Comparison of ENCODE assay signal across 8 cellular contexts in the genomic region with DNA sequence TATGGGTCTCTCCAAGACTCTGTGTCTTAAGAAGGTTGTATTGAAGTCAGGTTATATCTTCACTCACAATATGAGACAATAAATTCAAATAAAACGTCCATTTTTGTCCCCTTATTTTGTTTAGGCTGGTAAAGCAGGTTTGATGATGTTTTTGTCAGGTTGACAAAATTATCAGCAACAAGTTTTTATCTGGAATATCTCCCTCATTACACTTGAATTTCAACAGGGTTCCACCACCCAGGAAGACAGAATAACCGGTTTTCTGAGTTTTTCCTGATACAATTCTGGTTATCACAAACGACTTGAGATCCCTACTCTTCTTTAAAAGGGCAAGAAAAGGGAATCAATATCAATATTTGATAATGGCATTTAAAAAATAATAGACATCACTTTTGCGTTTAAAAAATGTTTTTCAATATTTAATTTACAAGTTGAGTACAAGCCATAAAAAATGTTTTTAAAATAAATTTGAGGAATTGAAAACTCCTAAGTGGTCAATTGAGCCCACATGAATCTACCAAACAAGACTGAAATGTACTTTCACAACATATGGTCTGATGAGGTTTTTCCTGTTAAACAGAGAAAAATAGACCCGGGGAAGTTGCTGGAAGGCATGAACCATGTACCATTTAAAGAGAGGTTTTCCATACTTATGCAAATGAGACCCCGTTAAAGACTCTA. TPM values are rescaled to one million over a fixed set of nuclear protein-coding genes. Genes with fewer than 3 reads are reported as not detected.
DNase-seq lines count a peak whose midpoint lies in the region; ATAC-seq and TF ChIP-seq lines count a peak whose summit lies in the region.

No MANE protein-coding gene starts in this region.

- H3K27ac Mint-ChIP-seq in T-helper 17 cell (peak overlapping the region; percentile 92), glutamatergic neuron (ENCODE audit: unreplicated experiment) (peak overlapping the region; percentile 67)
- peak overlapping the region in 1 of 2 donors; percentile 2 for H3K27ac Mint-ChIP-seq in stimulated activated naive CD8-positive, alpha-beta T cell treated with anti-CD3 and anti-CD28 coated beads, Interleukin-15, amount 100 ng/mL, for 72 hours

- H3K9me3 Mint-ChIP-seq in glutamatergic neuron (ENCODE audit: unreplicated experiment) = no peaks in the 10 kb centered on the region
- H3K9me3 Mint-ChIP-seq in stimulated activated naive CD8-positive, alpha-beta T cell treated with anti-CD3 and anti-CD28 coated beads, Interleukin-15, amount 100 ng/mL, for 72 hours = no peaks in the 10 kb centered on the region

- DNase-seq in DMS53 (lab: John Stamatoyannopoulos, UW) = peak; percentile 29
- DNase-seq in DMS53 treated with DMSO at 0.1 percent for 48 hours (lab: John Stamatoyannopoulos, UW; ENCODE audit: unreplicated experiment) = no peak
- no peak for DNase-seq in T-helper 17 cell
- DNase-seq in glutamatergic neuron = no peak
- DNase-seq in stimulated activated naive CD8-positive, alpha-beta T cell treated with anti-CD3 and anti-CD28 coated beads, Interleukin-15, amount 100 ng/mL, for 72 hours = no peak
- DNase-seq in NCI-H82 (lab: John Stamatoyannopoulos, UW) = no peak

- H3K27me3 Mint-ChIP-seq in T-helper 17 cell (no peaks in the 10 kb centered on the region), glutamatergic neuron (ENCODE audit: unreplicated experiment) (peaks cover 6% of the 10 kb centered on the region)
- H3K27me3 Mint-ChIP-seq in stimulated activated naive CD8-positive, alpha-beta T cell treated with anti-CD3 and anti-CD28 coated beads, Interleukin-15, amount 100 ng/mL, for 72 hours = peaks cover 7% of the 10 kb centered on the region

- H3K4me1 Mint-ChIP-seq in T-helper 17 cell (peaks cover 42% of the 10 kb centered on the region), glutamatergic neuron (ENCODE audit: low read depth, unreplicated experiment) (peaks cover 1% of the 10 kb centered on the region)
- peaks cover 46% of the 10 kb centered on the region for H3K4me1 Mint-ChIP-seq in stimulated activated naive CD8-positive, alpha-beta T cell treated with anti-CD3 and anti-CD28 coated beads, Interleukin-15, amount 100 ng/mL, for 72 hours

- peak overlapping the region; percentile 85 for H3K4me3 Mint-ChIP-seq in T-helper 17 cell
- peak overlapping the region; percentile 44 for H3K4me3 Mint-ChIP-seq in glutamatergic neuron (ENCODE audit: unreplicated experiment)
- peak overlapping the region; percentile 79 to 99 for H3K4me3 Mint-ChIP-seq in stimulated activated naive CD8-positive, alpha-beta T cell treated with anti-CD3 and anti-CD28 coated beads, Interleukin-15, amount 100 ng/mL, for 72 hours

- ATAC-seq in T-helper 17 cell (no peak), HG03460 (IDR thresholded peaks at IDR 0.05; ENCODE audit: unreplicated experiment) (no peak), GM21526 (IDR thresholded peaks at IDR 0.05; ENCODE audit: low FRiP score, unreplicated experiment) (no peak)
- no peak for ATAC-seq in stimulated activated naive CD8-positive, alpha-beta T cell treated with anti-CD3 and anti-CD28 coated beads, Interleukin-15, amount 100 ng/mL, for 72 hours

- H3K36me3 Mint-ChIP-seq in T-helper 17 cell (ENCODE audit: low read depth) (no peaks in the 10 kb centered on the region), glutamatergic neuron (ENCODE audit: unreplicated experiment) (no peaks in the 10 kb centered on the region)

- H3K9me3 ChIP-seq in T-helper 17 cell (ENCODE audit: control insufficient read depth, low read length, poor library complexity, severe bottlenecking) = no peaks in the 10 kb centered on the region

- no peak for TF ChIP-seq CTCF in glutamatergic neuron (IDR thresholded peaks at IDR 0.05; ENCODE audit: partially characterized antibody, unreplicated experiment)

RNA-seq across cellular contexts. Expression of a gene that starts 1.4 kb away (rescaled TPM):
- total RNA-seq in T-helper 17 cell = 10 to 100 TPM; 15.4 to 18.5 TPM
- 253 TPM for total RNA-seq in glutamatergic neuron (ENCODE audit: unreplicated experiment)

RNA-seq across cellular contexts. Expression of a gene that starts 34.2 kb away (rescaled TPM):
- total RNA-seq in T-helper 17 cell (under 1 TPM; 0.47 to 0.90 TPM), glutamatergic neuron (ENCODE audit: unreplicated experiment) (0.32 TPM)

Comparison
In these comparisons a context has a peak if more than half of its experiments do, and no peak if none do; other contexts are left out.
1. RNA of a gene that starts 1.4 kb away (total RNA-seq): 253 TPM in glutamatergic neuron (single experiment); 15.4 to 18.5 TPM in T-helper 17 cell; every median in the first group is over 10 times any median in the second.
2. Peak in every context shown above with its lines, with median percentiles within 50 percentile points of each other: H3K4me3 Mint-ChIP-seq.